15 cellular contexts compared by ENCODE assay signal in the genomic region with DNA sequence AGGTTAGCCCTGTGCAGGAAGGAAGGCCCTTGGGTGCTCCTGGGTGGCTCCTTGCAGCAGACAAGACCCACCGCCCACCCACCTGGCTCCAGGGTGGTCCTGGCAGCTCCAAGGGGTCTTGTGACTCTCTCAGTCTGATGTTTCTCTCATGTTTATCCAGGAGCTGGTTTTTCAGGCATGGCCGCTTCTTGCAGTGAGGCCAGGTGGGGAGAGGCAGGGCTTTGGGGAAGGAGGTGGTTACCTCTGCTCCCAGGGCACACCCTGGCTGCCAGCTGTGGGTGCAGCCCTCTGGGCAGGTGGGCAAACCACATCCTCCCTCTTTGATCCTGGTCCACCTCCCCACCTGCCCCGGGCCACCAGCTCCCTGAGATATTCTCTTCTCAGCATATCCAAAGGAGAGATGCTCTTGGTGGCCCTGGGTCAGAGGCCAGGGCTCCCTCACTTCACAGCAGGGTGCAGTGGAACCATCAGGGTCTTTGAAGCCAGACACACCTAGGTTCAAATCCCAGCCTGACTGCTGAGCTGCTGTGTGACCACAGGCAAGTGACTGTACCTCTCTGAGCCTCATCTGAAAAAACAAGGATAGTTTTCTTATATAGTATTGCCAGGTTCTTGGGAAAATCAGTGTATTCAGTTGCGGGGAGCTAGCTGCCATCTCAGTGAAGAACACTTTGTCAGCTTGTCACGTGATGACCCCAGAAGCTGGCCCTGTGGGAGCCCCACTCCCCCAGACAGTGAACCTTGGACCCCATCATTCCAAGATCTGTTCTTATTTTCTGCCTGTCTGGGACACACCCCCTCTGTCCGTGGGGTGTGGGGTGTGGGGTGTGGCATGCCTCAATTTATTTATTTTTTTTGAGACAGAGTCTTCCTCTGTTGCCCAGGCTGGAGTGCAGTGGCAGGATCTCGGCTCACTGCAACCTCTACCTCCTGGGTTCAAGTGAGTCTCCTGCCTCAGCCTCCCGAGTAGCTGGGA. TPM values are rescaled to one million over a fixed set of nuclear protein-coding genes. Genes with fewer than 3 reads are reported as not detected.
DNase-seq lines count a peak whose midpoint lies in the region; ATAC-seq and TF ChIP-seq lines count a peak whose summit lies in the region.
"Had no signal": no experiment of that assay in that cellular context is flagged by ENCODE, and none has a peak within 500 bp of the region (broad histone marks: within the 10 kb centered on the region; RNA-seq: fewer than 3 reads in every experiment).

No MANE protein-coding gene starts in this region.

- H3K9me3 Mint-ChIP-seq in endodermal cell: no peaks in the 10 kb centered on the region
- H3K9me3 Mint-ChIP-seq: naive thymus-derived CD4-positive, alpha-beta T cell had no signal

- no peak for TF ChIP-seq RAD21 in SK-N-SH (IDR thresholded peaks at IDR 0.05; ENCODE audit: low read length)

- POLR2A ChIA-PET in SK-N-SH (lab: Yijun Ruan, JAX): interaction anchor here (1.3 kb wide), 1 partner anchor 13 kb away, joined by 4 read pairs; no protein-coding TSS in a partner anchor

- H3K4me3 ChIP-seq in Jurkat, Clone E6-1 (ENCODE audit: low read length): no peak overlapping the region
- H3K4me3 ChIP-seq in endodermal cell (ENCODE audit: low read length) (no peak overlapping the region), psoas muscle (no peak overlapping the region), SK-N-SH (ENCODE audit: low read depth in 2 of 2, low read length in 1 of 2) (no peak overlapping the region)
- H3K4me3 ChIP-seq: smooth muscle cell had no signal

- H3K27me3 ChIP-seq in endodermal cell (ENCODE audit: control insufficient read depth, insufficient read depth, low read length, poor library complexity, severe bottlenecking) (no peaks in the 10 kb centered on the region), psoas muscle (ENCODE audit: insufficient read depth in 3 of 3, low read length in 2 of 3) (no peaks in the 10 kb centered on the region), SK-N-SH (ENCODE audit: insufficient read depth) (no peaks in the 10 kb centered on the region)

- peaks cover 84% of the 10 kb centered on the region for H3K79me2 ChIP-seq in SK-N-SH (ENCODE audit: insufficient read depth)

- ATAC-seq in psoas muscle (no peak), HG03520 (IDR thresholded peaks at IDR 0.05; ENCODE audit: unreplicated experiment) (no peak)
- ATAC-seq: naive thymus-derived CD4-positive, alpha-beta T cell had no signal

- H2AFZ ChIP-seq in SK-N-SH (ENCODE audit: low read depth): no peak overlapping the region

- H3K9me2 ChIP-seq in SK-N-SH: no peaks in the 10 kb centered on the region

- H3K9ac ChIP-seq in endodermal cell (ENCODE audit: extremely low read depth, low read length, poor library complexity, severe bottlenecking) (no peak overlapping the region), SK-N-SH (no peak overlapping the region)

- H3K27me3 Mint-ChIP-seq in endodermal cell (ENCODE audit: insufficient read depth): no peaks in the 10 kb centered on the region
- H3K27me3 Mint-ChIP-seq: naive thymus-derived CD4-positive, alpha-beta T cell had no signal

- CTCF ChIA-PET in SK-N-SH (lab: Yijun Ruan, JAX): interaction anchor here (0.9 to 2.9 kb wide), 6 partner anchors 10 to 102 kb away, joined by 3 to 12 read pairs (median 4); no protein-coding TSS in a partner anchor

- no peak overlapping the region for H3K4me3 Mint-ChIP-seq in endodermal cell
- H3K4me3 Mint-ChIP-seq: naive thymus-derived CD4-positive, alpha-beta T cell had no signal

- H3K27ac Mint-ChIP-seq in endodermal cell: peak overlapping the region; percentile 21

- peak; percentile 76 for DNase-seq in COLO668 (lab: John Stamatoyannopoulos, UW; ENCODE audit: unreplicated experiment)
- DNase-seq in Jurkat, Clone E6-1 (ENCODE audit: low read depth, low spot score): peak; percentile 47
- DNase-seq in endodermal cell: no peak
- DNase-seq in psoas muscle: no peak
- DNase-seq in globus pallidus (ENCODE audit: low spot score): no peak
- DNase-seq in SK-N-SH: no peak
- no peak for DNase-seq in GM20000 (ENCODE audit: low spot score)
- DNase-seq: activated CD4-positive, CD25-positive, alpha-beta regulatory T cell treated with anti-CD3 and anti-CD28 coated beads, Interleukin-2, amount 50 U/mL, for 72 hours; dermis blood vessel endothelial cell; foreskin fibroblast; naive thymus-derived CD4-positive, alpha-beta T cell; NCI-H1436; NK-92 treated with Interleukin-12 subunit alpha and Interleukin-12 subunit beta, amount 100 ng/mL, for 24 hours had no signal

- H3K27ac ChIP-seq in endodermal cell (ENCODE audit: low read depth, low read length) (no peak overlapping the region), psoas muscle (peak overlapping the region; percentile 93), SK-N-SH (ENCODE audit: low read depth in 2 of 2, low read length in 1 of 2) (no peak overlapping the region)

- WGBS in endodermal cell (ENCODE audit: insufficient coverage in 1 of 2, insufficient read length in 1 of 2), 2 experiments: 94 to 97% methylated on average over 5 to 8 of the region's 8 CpGs
- 77 to 87% (median 83%) methylated on average over 8 of the region's 8 CpGs for WGBS in psoas muscle, 3 donors
- 90% methylated on average over 8 of the region's 8 CpGs for WGBS in SK-N-SH (ENCODE audit: low lambda C conversion rate)

- TF ChIP-seq CTCF in endodermal cell (conservative IDR thresholded peaks at IDR 0.05) (no peak), psoas muscle (IDR thresholded peaks at IDR 0.05) (no peak), SK-N-SH (IDR thresholded peaks at IDR 0.05) (no peak), GM20000 (IDR thresholded peaks at IDR 0.05; ENCODE audit: extremely low read depth, missing control alignments) (no peak)

- H3K36me3 ChIP-seq in endodermal cell (ENCODE audit: control insufficient read depth, insufficient read depth, low read length) (peaks cover 8% of the 10 kb centered on the region), psoas muscle (ENCODE audit: insufficient read depth in 1 of 2, low read depth in 1 of 2) (no peaks in the 10 kb centered on the region), SK-N-SH (replicated peaks in 1 of 2; ENCODE audit: control insufficient read depth in 1 of 2, insufficient read depth in 2 of 2, low read length in 1 of 2) (no peaks in the 10 kb centered on the region)

- intact Hi-C loops in psoas muscle (cut with DNase I): loop anchor here in 1 of 2 donors (5.0 kb wide), 1 partner anchor 197 kb away; no protein-coding TSS in a partner anchor

- peaks cover 49% of the 10 kb centered on the region for H4K20me1 ChIP-seq in SK-N-SH (ENCODE audit: insufficient read depth)

- H3K36me3 Mint-ChIP-seq in endodermal cell (ENCODE audit: low read depth): peaks cover 22% of the 10 kb centered on the region
- H3K36me3 Mint-ChIP-seq: naive thymus-derived CD4-positive, alpha-beta T cell had no signal

- peaks cover 8% of the 10 kb centered on the region for H3K4me1 Mint-ChIP-seq in endodermal cell

- H3K4me1 ChIP-seq in endodermal cell (ENCODE audit: control insufficient read depth, insufficient read depth, low read length) (peaks cover 4% of the 10 kb centered on the region), psoas muscle (peaks cover 76% of the 10 kb centered on the region), SK-N-SH (ENCODE audit: control insufficient read depth in 1 of 2, insufficient read depth in 2 of 2, low read depth in 1 of 2, low read length in 1 of 2) (peaks cover 0 to 8% of the 10 kb centered on the region in 2 experiments; a peak in 1 of 4 replicates)

- H3K4me2 ChIP-seq in SK-N-SH: no peak overlapping the region
- H3K4me2 ChIP-seq: smooth muscle cell had no signal

- peaks cover 10% of the 10 kb centered on the region for H3F3A ChIP-seq in SK-N-SH (replicated peaks; ENCODE audit: insufficient read depth)

- no peaks in the 10 kb centered on the region for H3K9me3 ChIP-seq in endodermal cell (ENCODE audit: control insufficient read depth, low read length)
- no peaks in the 10 kb centered on the region for H3K9me3 ChIP-seq in psoas muscle
- no peaks in the 10 kb centered on the region for H3K9me3 ChIP-seq in SK-N-SH

- TF ChIP-seq EP300 in SK-N-SH (IDR thresholded peaks at IDR 0.05; ENCODE audit: borderline replicate concordance in 1 of 2, low read depth in 1 of 2, low read length in 1 of 2): no peak

TF ChIP-seq in SK-N-SH, 30 proteins besides CTCF, POLR2A, EP300 and RAD21 (continues in another document):
- TF ChIP-seq FOXJ3 (CRISPR knock-in tag; IDR thresholded peaks at IDR 0.05) (no peak), TAF1 (IDR thresholded peaks at IDR 0.05; ENCODE audit: borderline replicate concordance, low read depth, low read length) (no peak)
- TF ChIP-seq, protein P1, sequence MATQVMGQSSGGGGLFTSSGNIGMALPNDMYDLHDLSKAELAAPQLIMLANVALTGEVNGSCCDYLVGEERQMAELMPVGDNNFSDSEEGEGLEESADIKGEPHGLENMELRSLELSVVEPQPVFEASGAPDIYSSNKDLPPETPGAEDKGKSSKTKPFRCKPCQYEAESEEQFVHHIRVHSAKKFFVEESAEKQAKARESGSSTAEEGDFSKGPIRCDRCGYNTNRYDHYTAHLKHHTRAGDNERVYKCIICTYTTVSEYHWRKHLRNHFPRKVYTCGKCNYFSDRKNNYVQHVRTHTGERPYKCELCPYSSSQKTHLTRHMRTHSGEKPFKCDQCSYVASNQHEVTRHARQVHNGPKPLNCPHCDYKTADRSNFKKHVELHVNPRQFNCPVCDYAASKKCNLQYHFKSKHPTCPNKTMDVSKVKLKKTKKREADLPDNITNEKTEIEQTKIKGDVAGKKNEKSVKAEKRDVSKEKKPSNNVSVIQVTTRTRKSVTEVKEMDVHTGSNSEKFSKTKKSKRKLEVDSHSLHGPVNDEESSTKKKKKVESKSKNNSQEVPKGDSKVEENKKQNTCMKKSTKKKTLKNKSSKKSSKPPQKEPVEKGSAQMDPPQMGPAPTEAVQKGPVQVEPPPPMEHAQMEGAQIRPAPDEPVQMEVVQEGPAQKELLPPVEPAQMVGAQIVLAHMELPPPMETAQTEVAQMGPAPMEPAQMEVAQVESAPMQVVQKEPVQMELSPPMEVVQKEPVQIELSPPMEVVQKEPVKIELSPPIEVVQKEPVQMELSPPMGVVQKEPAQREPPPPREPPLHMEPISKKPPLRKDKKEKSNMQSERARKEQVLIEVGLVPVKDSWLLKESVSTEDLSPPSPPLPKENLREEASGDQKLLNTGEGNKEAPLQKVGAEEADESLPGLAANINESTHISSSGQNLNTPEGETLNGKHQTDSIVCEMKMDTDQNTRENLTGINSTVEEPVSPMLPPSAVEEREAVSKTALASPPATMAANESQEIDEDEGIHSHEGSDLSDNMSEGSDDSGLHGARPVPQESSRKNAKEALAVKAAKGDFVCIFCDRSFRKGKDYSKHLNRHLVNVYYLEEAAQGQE (IDR thresholded peaks at IDR 0.05; ENCODE audit: low read depth, low read length): no peak

RNA-seq across cellular contexts. Expression of a gene that starts 11.5 kb away (rescaled TPM):
- 29.7 TPM for polyA plus RNA-seq in Jurkat, Clone E6-1 (2012; ENCODE audit: insufficient read depth, insufficient read length)
- total RNA-seq in endodermal cell (10 to 100 TPM; 54.8 to 84.4 TPM), psoas muscle (100 to 1,000 TPM in 1 of 4 donors, 10 to 100 TPM in 3; 40.5 to 149 (median 80.8) TPM)
- 54.6 TPM for polyA plus RNA-seq in endodermal cell (2013, experiment 1 of 2)
- 54.2 TPM for polyA plus RNA-seq in endodermal cell (2013, experiment 2 of 2)
- polyA plus RNA-seq in psoas muscle (10 to 100 TPM; 43.0 to 79.0 (median 46.9) TPM), SK-N-SH (2012; rRNA removed) (20.2 and 26.4 TPM in 2 replicates)
- polyA plus RNA-seq in SK-N-SH (2012; cell fraction: cytosol; rRNA removed): 13.9 and 18.4 TPM in 2 replicates
- 29.0 and 37.8 TPM in 2 replicates for polyA plus RNA-seq in SK-N-SH (2012; cell fraction: nucleus; rRNA removed)

Comparison
In these comparisons a context has a peak if more than half of its experiments do, and no peak if none do; other contexts are left out.
1. DNase-seq: peak in COLO668 (single experiment) and Jurkat, Clone E6-1 (single experiment); none in endodermal cell (single experiment), psoas muscle (0 of 2), globus pallidus (single experiment), SK-N-SH (single experiment) and GM20000 (single experiment).